ENCODE assay signal across 26 cellular contexts in genomic region chr11:86140334-86140733, GRCh38.
DNase-seq lines count a peak whose midpoint lies in the region; ATAC-seq lines count a peak whose summit lies in the region.
"Had no signal": no experiment of that assay in that cellular context is flagged by ENCODE, and none has a peak within 500 bp of the region (broad histone marks: within the 10 kb centered on the region; RNA-seq: fewer than 3 reads in every experiment).

No MANE protein-coding gene starts in this region.

- H3K27me3 Mint-ChIP-seq in activated naive CD8-positive, alpha-beta T cell = no peaks in the 10 kb centered on the region
- no peaks in the 10 kb centered on the region for H3K27me3 Mint-ChIP-seq in activated naive CD8-positive, alpha-beta T cell treated with anti-CD3 and anti-CD28 coated beads for 36 hours
- H3K27me3 Mint-ChIP-seq in activated T-helper 1 cell treated with anti-CD3 and anti-CD28 coated beads, Interleukin-12 subunit alpha, Interleukin-12 subunit beta, Interleukin-2, Interleukin-4 antibody, amounts not matched to agents 30 ng/mL and 10 ng/mL and 1 ng/mL, durations not matched to agents 14 hours and 24 hours and 36 hours (ENCODE audit: insufficient read depth) = no peaks in the 10 kb centered on the region
- H3K27me3 Mint-ChIP-seq: brain, IgD-negative memory B cell had no signal

- no peak overlapping the region for H3K4me3 Mint-ChIP-seq in activated naive CD8-positive, alpha-beta T cell
- no peak overlapping the region for H3K4me3 Mint-ChIP-seq in activated naive CD8-positive, alpha-beta T cell treated with anti-CD3 and anti-CD28 coated beads for 36 hours
- H3K4me3 Mint-ChIP-seq in activated T-helper 1 cell treated with anti-CD3 and anti-CD28 coated beads, Interleukin-12 subunit alpha, Interleukin-12 subunit beta, Interleukin-2, Interleukin-4 antibody, amounts not matched to agents 30 ng/mL and 10 ng/mL and 1 ng/mL, durations not matched to agents 14 hours and 24 hours and 36 hours = no peak overlapping the region
- H3K4me3 Mint-ChIP-seq: brain, IgD-negative memory B cell, mesothelial cell of epicardium, nephron had no signal

- H3K27ac Mint-ChIP-seq in activated naive CD8-positive, alpha-beta T cell = peak overlapping the region; percentile 67
- H3K27ac Mint-ChIP-seq in activated naive CD8-positive, alpha-beta T cell treated with anti-CD3 and anti-CD28 coated beads for 36 hours = no peak overlapping the region
- peak overlapping the region; percentile 36 for H3K27ac Mint-ChIP-seq in activated T-helper 1 cell treated with anti-CD3 and anti-CD28 coated beads, Interleukin-12 subunit alpha, Interleukin-12 subunit beta, Interleukin-2, Interleukin-4 antibody, amounts not matched to agents 30 ng/mL and 10 ng/mL and 1 ng/mL, durations not matched to agents 14 hours and 24 hours and 36 hours
- H3K27ac Mint-ChIP-seq: brain, IgD-negative memory B cell, mesothelial cell of epicardium, nephron had no signal

- peaks cover 30% of the 10 kb centered on the region for H3K4me1 Mint-ChIP-seq in activated naive CD8-positive, alpha-beta T cell (ENCODE audit: low read depth)
- H3K4me1 Mint-ChIP-seq in activated naive CD8-positive, alpha-beta T cell treated with anti-CD3 and anti-CD28 coated beads for 36 hours = peaks cover 18% of the 10 kb centered on the region
- peaks cover 78% of the 10 kb centered on the region for H3K4me1 Mint-ChIP-seq in activated T-helper 1 cell treated with anti-CD3 and anti-CD28 coated beads, Interleukin-12 subunit alpha, Interleukin-12 subunit beta, Interleukin-2, Interleukin-4 antibody, amounts not matched to agents 30 ng/mL and 10 ng/mL and 1 ng/mL, durations not matched to agents 14 hours and 24 hours and 36 hours (ENCODE audit: low read depth)
- H3K4me1 Mint-ChIP-seq: brain, mesothelial cell of epicardium had no signal

- ATAC-seq in HG02884 (IDR thresholded peaks at IDR 0.05; ENCODE audit: unreplicated experiment) (no peak), HG02623 (IDR thresholded peaks at IDR 0.05; ENCODE audit: unreplicated experiment) (no peak), GM21723 (IDR thresholded peaks at IDR 0.05; ENCODE audit: unreplicated experiment) (no peak)
- ATAC-seq: heart right ventricle, left lobe of liver, pancreas, SK-N-SH treated with all-trans-retinoic acid at 6 μM for 48 hours had no signal

- peaks cover 3% of the 10 kb centered on the region for H3K36me3 Mint-ChIP-seq in activated naive CD8-positive, alpha-beta T cell
- no peaks in the 10 kb centered on the region for H3K36me3 Mint-ChIP-seq in activated naive CD8-positive, alpha-beta T cell treated with anti-CD3 and anti-CD28 coated beads for 36 hours
- peaks cover 8% of the 10 kb centered on the region for H3K36me3 Mint-ChIP-seq in activated T-helper 1 cell treated with anti-CD3 and anti-CD28 coated beads, Interleukin-12 subunit alpha, Interleukin-12 subunit beta, Interleukin-2, Interleukin-4 antibody, amounts not matched to agents 30 ng/mL and 10 ng/mL and 1 ng/mL, durations not matched to agents 14 hours and 24 hours and 36 hours (ENCODE audit: low read depth)
- H3K36me3 Mint-ChIP-seq: brain, IgD-negative memory B cell, mesothelial cell of epicardium had no signal

- intact Hi-C loops in activated T-helper 1 cell treated with anti-CD3 and anti-CD28 coated beads, Interleukin-12 subunit alpha, Interleukin-12 subunit beta, Interleukin-2, Interleukin-4 antibody, amounts not matched to agents 30 ng/mL and 10 ng/mL and 1 ng/mL, durations not matched to agents 14 hours and 24 hours and 36 hours (cut with micrococcal nuclease) = loop anchor here (2.0 kb wide), 1 partner anchor 52 kb away; no protein-coding TSS in a partner anchor

- DNase-seq in activated naive CD8-positive, alpha-beta T cell treated with anti-CD3 and anti-CD28 coated beads for 36 hours = no peak
- DNase-seq in activated T-helper 1 cell treated with anti-CD3 and anti-CD28 coated beads, Interleukin-12 subunit alpha, Interleukin-12 subunit beta, Interleukin-2, Interleukin-4 antibody, amounts not matched to agents 30 ng/mL and 10 ng/mL and 1 ng/mL, durations not matched to agents 14 hours and 24 hours and 36 hours (ENCODE audit: low spot score) = no peak
- peak; percentile 31 for DNase-seq in midbrain (lab: John Stamatoyannopoulos, UW)
- DNase-seq: activated CD4-positive, CD25-positive, alpha-beta regulatory T cell; C1 segment of cervical spinal cord; effector memory CD4-positive, alpha-beta T cell; foreskin fibroblast; HCEC 1CT; heart right ventricle; NCI-H1417; NCI-H2107; NCI-H446; NCI-H82; pancreas; stimulated activated CD4-positive, alpha-beta T cell treated with anti-CD3 and anti-CD28 coated beads, Interleukin-4, amount 100 ng/mL, for 1 hour; stimulated activated naive CD4-positive, alpha-beta T cell had no signal

- H3K9me3 Mint-ChIP-seq in activated naive CD8-positive, alpha-beta T cell (ENCODE audit: low read depth) = no peaks in the 10 kb centered on the region
- no peaks in the 10 kb centered on the region for H3K9me3 Mint-ChIP-seq in activated naive CD8-positive, alpha-beta T cell treated with anti-CD3 and anti-CD28 coated beads for 36 hours
- H3K9me3 Mint-ChIP-seq in activated T-helper 1 cell treated with anti-CD3 and anti-CD28 coated beads, Interleukin-12 subunit alpha, Interleukin-12 subunit beta, Interleukin-2, Interleukin-4 antibody, amounts not matched to agents 30 ng/mL and 10 ng/mL and 1 ng/mL, durations not matched to agents 14 hours and 24 hours and 36 hours = no peaks in the 10 kb centered on the region
- H3K9me3 Mint-ChIP-seq: IgD-negative memory B cell, mesothelial cell of epicardium, nephron had no signal
